Comparison of ENCODE assay signal across 23 cellular contexts in the genomic region with DNA sequence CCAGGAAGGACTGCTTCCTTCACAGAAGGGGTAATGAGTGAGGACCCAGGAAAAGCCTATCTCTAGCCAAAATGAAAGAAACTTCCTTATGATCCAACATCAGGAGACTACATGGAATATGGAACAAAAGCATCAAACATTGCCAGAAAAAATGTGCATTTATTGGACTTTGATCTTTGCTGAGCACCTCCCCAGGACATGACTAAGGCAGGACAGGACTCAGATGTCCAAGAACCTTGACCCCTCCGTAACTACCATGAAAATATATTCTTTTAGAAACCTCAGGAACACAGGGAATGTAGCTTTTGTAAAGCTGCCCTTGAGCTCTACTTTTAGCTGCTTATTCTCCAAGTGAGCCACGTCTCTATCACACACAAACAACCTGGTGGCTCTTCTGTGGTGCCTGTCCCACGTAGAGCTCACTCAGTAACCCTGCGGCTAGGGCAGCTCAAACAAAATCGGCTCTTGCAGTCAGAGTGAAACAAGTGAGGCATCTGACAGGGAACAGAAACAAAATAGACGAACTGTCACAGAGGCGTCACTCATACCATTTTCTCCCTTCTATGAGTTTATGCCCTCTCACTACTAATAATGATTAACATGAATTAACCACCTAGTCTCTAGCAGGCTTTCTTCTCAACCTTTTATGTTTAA.
DNase-seq lines count a peak whose midpoint lies in the region; ATAC-seq and TF ChIP-seq lines count a peak whose summit lies in the region.
"Had no signal": no experiment of that assay in that cellular context is flagged by ENCODE, and none has a peak within 500 bp of the region (broad histone marks: within the 10 kb centered on the region; RNA-seq: fewer than 3 reads in every experiment).

No MANE protein-coding gene starts in this region.

- no peak for TF ChIP-seq CTCF in HFFc6 (IDR thresholded peaks at IDR 0.05)

- DNase-seq in HFFc6 (no peak), NOMO-1 treated with DMSO at 0.1 percent for 48 hours (lab: John Stamatoyannopoulos, UW; ENCODE audit: unreplicated experiment) (no peak), germinal center (ENCODE audit: low spot score) (no peak)
- no peak for DNase-seq in stimulated activated CD4-positive, alpha-beta T cell treated with anti-CD3 and anti-CD28 coated beads, Interleukin-12 subunit alpha, Interleukin-12 subunit beta, amount 100 ng/mL, for 4 hours
- DNase-seq: activated CD4-positive, alpha-beta T cell treated with anti-CD3 and anti-CD28 coated beads for 48 hours; activated naive CD8-positive, alpha-beta T cell treated with anti-CD3 and anti-CD28 coated beads, Interleukin-2, amount 50 U/mL, for 24 hours; cortex of kidney; DMS79; naive B cell; NCI-H146; NCI-H2227 treated with DMSO at 0.1 percent for 48 hours; NK-92 treated with Interleukin-12 subunit alpha and Interleukin-12 subunit beta, amount 100 ng/mL, for 24 hours; RPMI8226; stimulated activated CD4-positive, alpha-beta T cell treated with anti-CD3 and anti-CD28 coated beads, Interleukin-2, amount 100 ng/mL, for 24 hours; stomach had no signal

- H3K4me1 Mint-ChIP-seq in HFFc6 (ENCODE audit: low read depth) = no peaks in the 10 kb centered on the region
- H3K4me1 Mint-ChIP-seq: activated naive CD8-positive, alpha-beta T cell treated with anti-CD3 and anti-CD28 coated beads, Interleukin-2, amount 50 U/mL, for 24 hours; CD14-positive monocyte; naive B cell had no signal

- no peaks in the 10 kb centered on the region for H3K36me3 Mint-ChIP-seq in HFFc6 (ENCODE audit: low read depth)
- H3K36me3 Mint-ChIP-seq: CD14-positive monocyte, naive B cell, type B pancreatic cell had no signal

- no peak overlapping the region for H3K4me3 Mint-ChIP-seq in HFFc6
- H3K4me3 Mint-ChIP-seq: activated naive CD8-positive, alpha-beta T cell treated with anti-CD3 and anti-CD28 coated beads, Interleukin-2, amount 50 U/mL, for 24 hours; CD14-positive monocyte; naive B cell; type B pancreatic cell had no signal

- no peak overlapping the region for H3K27ac Mint-ChIP-seq in HFFc6
- H3K27ac Mint-ChIP-seq: activated naive CD8-positive, alpha-beta T cell treated with anti-CD3 and anti-CD28 coated beads, Interleukin-2, amount 50 U/mL, for 24 hours; CD14-positive monocyte; naive B cell; type B pancreatic cell had no signal

- ATAC-seq in GM18498 (IDR thresholded peaks at IDR 0.05; ENCODE audit: unreplicated experiment) (peak; percentile 88), GM19395 (IDR thresholded peaks at IDR 0.05; ENCODE audit: unreplicated experiment) (peak; percentile 77), HG02938 (IDR thresholded peaks at IDR 0.05; ENCODE audit: unreplicated experiment) (peak; percentile 92), HG03571 (IDR thresholded peaks at IDR 0.05; ENCODE audit: unreplicated experiment) (peak; percentile 76)
- ATAC-seq: A549; activated naive CD8-positive, alpha-beta T cell treated with anti-CD3 and anti-CD28 coated beads, Interleukin-2, amount 50 U/mL, for 24 hours; HCT116 had no signal

- peaks cover 46% of the 10 kb centered on the region for H3K9me3 Mint-ChIP-seq in HFFc6
- H3K9me3 Mint-ChIP-seq: type B pancreatic cell had no signal

- no peaks in the 10 kb centered on the region for H3K27me3 Mint-ChIP-seq in HFFc6 (ENCODE audit: insufficient read depth)
- H3K27me3 Mint-ChIP-seq: activated naive CD8-positive, alpha-beta T cell treated with anti-CD3 and anti-CD28 coated beads, Interleukin-2, amount 50 U/mL, for 24 hours; naive B cell; type B pancreatic cell had no signal
